ENCODE assay signal across 1 cellular context in the genomic region with DNA sequence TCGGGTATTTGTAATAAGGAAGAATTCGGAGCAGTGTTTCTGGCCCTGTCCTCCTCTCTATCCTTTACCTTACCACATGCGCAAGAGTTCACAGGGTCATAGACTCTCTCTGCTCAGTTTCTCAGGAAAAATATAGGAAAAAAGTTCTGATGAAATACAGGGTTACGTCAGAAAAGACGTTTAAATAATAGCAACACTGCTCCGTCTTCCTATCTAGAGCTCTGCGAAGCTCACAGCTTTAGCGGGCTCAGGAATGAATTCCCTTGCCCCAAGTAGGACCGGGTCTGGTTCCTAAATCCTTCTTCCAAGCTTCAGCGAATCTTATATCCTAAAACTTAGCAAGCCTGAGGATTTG.
TF ChIP-seq lines count a peak whose summit lies in the region.

No MANE protein-coding gene starts in this region.

TF ChIP-seq in endothelial cell of umbilical vein, 7 proteins besides CTCF, POLR2A, EP300 and RAD21 (continued from another document):
- TF ChIP-seq JUN (IDR thresholded peaks at IDR 0.05; ENCODE audit: borderline replicate concordance, insufficient read depth, insufficient read length, low read depth) (no peak), POLR2AphosphoS5 (IDR thresholded peaks at IDR 0.05; ENCODE audit: insufficient read depth, low read depth, low read length) (no peak), MYC (IDR thresholded peaks at IDR 0.05; ENCODE audit: low read depth, low read length) (no peak), FOS (IDR thresholded peaks at IDR 0.05; ENCODE audit: borderline replicate concordance, insufficient read depth, low read length) (no peak), GATA2 (IDR thresholded peaks at IDR 0.05; ENCODE audit: insufficient read depth, insufficient read length, low read depth, low read length) (no peak)
- TF ChIP-seq, protein P1, sequence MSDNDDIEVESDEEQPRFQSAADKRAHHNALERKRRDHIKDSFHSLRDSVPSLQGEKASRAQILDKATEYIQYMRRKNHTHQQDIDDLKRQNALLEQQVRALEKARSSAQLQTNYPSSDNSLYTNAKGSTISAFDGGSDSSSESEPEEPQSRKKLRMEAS (IDR thresholded peaks at IDR 0.05; ENCODE audit: insufficient read depth, insufficient read length) = no peak
TF ChIP-seq in endothelial cell of umbilical vein: peak in this region for 0.
